Comparison of ENCODE assay signal across 11 cellular contexts in the genomic region with DNA sequence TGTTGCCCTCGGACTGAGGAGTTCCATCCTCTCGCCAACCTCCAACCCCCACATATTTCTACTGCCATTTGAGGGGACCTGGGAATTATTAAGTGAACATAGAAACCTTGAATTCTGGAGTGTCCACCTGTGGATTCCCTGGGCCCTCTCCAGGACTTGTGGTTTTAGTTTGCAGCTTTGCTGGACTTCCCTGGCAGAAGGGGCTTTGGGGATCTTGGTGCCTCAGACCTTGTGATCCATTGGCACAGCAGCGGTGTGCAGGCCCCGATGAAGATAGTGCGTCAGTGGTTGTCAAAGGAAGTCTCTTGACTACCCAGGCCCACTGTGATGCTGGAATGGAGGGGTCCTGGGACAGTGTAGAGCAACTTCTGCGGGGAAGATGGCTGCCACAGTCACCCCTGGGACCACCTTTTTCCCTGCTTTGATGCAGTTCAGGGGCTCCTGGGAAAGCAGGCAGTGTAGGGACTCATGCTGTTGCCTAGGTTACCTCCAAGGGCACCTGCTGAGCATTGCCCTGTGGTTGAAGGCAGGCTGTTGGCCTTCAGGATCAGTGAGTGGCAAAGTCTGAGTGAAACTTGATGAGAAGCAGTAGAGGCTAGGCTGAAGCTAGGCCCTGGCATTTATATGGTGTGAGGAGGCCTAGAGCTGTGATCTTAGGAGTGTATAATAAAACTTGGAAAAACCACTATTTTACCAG. TPM values are rescaled to one million over a fixed set of nuclear protein-coding genes. Genes with fewer than 3 reads are reported as not detected.
DNase-seq lines count a peak whose midpoint lies in the region; ATAC-seq and TF ChIP-seq lines count a peak whose summit lies in the region.
"Had no signal": no experiment of that assay in that cellular context is flagged by ENCODE, and none has a peak within 500 bp of the region (broad histone marks: within the 10 kb centered on the region; RNA-seq: fewer than 3 reads in every experiment).

No MANE protein-coding gene starts in this region.

- H3K4me1 Mint-ChIP-seq in WTC11: peaks cover 21% of the 10 kb centered on the region

- peak overlapping the region; percentile 53 for H3K4me3 ChIP-seq in iPS-18c (ENCODE audit: insufficient read depth, low read depth, low read length)

- POLR2A ChIA-PET in WTC11 (lab: Charles Lee): no interaction called here

- no peak for TF ChIP-seq CTCF in WTC11 (IDR thresholded peaks at IDR 0.05)

- no peaks in the 10 kb centered on the region for H3K9me3 Mint-ChIP-seq in WTC11

- no peaks in the 10 kb centered on the region for H3K36me3 Mint-ChIP-seq in WTC11

- H3K4me3 Mint-ChIP-seq in WTC11: peak overlapping the region; percentile 80

- peaks cover 4% of the 10 kb centered on the region for H3K9me3 ChIP-seq in iPS-18c (ENCODE audit: control insufficient read depth, insufficient read depth, low read length)

- H3K27me3 Mint-ChIP-seq in WTC11 (ENCODE audit: low read depth): no peaks in the 10 kb centered on the region; the same call in 1 of the 2 replicates

- ATAC-seq in WTC11: no peak
- ATAC-seq in GM19463 (IDR thresholded peaks at IDR 0.05; ENCODE audit: unreplicated experiment): no peak
- no peak for ATAC-seq in HG03571 (IDR thresholded peaks at IDR 0.05; ENCODE audit: unreplicated experiment)
- ATAC-seq in GM19455 (IDR thresholded peaks at IDR 0.05; ENCODE audit: unreplicated experiment): no peak

- peak; percentile 23 for DNase-seq in ELF-1 (ENCODE audit: low read depth, low spot score)
- DNase-seq in WTC11 (ENCODE audit: low spot score): no peak
- DNase-seq in retina: peak; percentile 25
- no peak for DNase-seq in NCI-H1048 (lab: John Stamatoyannopoulos, UW)
- DNase-seq: NCI-H1105; stimulated activated CD4-positive, alpha-beta T cell treated with anti-CD3 and anti-CD28 coated beads, Interleukin-1b, Interleukin-23, amount 100 ng/mL, for 48 hours had no signal

- CTCF ChIA-PET in WTC11 (lab: Charles Lee): interaction anchor here (1.0 to 1.4 kb wide), 3 partner anchors 8 to 112 kb away, joined by 3 to 7 read pairs (median 4); no protein-coding TSS in a partner anchor

- no peak overlapping the region for H3K27ac Mint-ChIP-seq in WTC11

TF ChIP-seq in WTC11, 78 proteins besides CTCF, POLR2A, EP300 and RAD21:
- TF ChIP-seq NFATC4 (CRISPR knock-in tag; IDR thresholded peaks at IDR 0.05) (no peak), FOXP1 (CRISPR knock-in tag; IDR thresholded peaks at IDR 0.05; ENCODE audit: borderline replicate concordance) (no peak), IRF2 (CRISPR knock-in tag; IDR thresholded peaks at IDR 0.05; ENCODE audit: borderline replicate concordance, low read depth) (no peak), CREB1 (CRISPR knock-in tag; IDR thresholded peaks at IDR 0.05) (no peak), SP1 (CRISPR knock-in tag; conservative IDR thresholded peaks at IDR 0.05) (no peak), ZNF416 (CRISPR knock-in tag; IDR thresholded peaks at IDR 0.05) (no peak)
- TF ChIP-seq, protein P1, sequence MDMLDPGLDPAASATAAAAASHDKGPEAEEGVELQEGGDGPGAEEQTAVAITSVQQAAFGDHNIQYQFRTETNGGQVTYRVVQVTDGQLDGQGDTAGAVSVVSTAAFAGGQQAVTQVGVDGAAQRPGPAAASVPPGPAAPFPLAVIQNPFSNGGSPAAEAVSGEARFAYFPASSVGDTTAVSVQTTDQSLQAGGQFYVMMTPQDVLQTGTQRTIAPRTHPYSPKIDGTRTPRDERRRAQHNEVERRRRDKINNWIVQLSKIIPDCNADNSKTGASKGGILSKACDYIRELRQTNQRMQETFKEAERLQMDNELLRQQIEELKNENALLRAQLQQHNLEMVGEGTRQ (CRISPR knock-in tag; IDR thresholded peaks at IDR 0.05): no peak
- TF ChIP-seq, protein P2, sequence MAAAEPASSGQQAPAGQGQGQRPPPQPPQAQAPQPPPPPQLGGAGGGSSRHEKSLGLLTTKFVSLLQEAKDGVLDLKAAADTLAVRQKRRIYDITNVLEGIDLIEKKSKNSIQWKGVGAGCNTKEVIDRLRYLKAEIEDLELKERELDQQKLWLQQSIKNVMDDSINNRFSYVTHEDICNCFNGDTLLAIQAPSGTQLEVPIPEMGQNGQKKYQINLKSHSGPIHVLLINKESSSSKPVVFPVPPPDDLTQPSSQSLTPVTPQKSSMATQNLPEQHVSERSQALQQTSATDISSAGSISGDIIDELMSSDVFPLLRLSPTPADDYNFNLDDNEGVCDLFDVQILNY (CRISPR knock-in tag; IDR thresholded peaks at IDR 0.05): no peak
- TF ChIP-seq, protein P3, sequence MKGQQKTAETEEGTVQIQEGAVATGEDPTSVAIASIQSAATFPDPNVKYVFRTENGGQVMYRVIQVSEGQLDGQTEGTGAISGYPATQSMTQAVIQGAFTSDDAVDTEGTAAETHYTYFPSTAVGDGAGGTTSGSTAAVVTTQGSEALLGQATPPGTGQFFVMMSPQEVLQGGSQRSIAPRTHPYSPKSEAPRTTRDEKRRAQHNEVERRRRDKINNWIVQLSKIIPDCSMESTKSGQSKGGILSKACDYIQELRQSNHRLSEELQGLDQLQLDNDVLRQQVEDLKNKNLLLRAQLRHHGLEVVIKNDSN (CRISPR knock-in tag; IDR thresholded peaks at IDR 0.05): no peak
TF ChIP-seq in WTC11: peak in this region for 0.

RNA-seq across cellular contexts. Expression of a gene that starts 2.1 kb away (rescaled TPM):
- 48.4 to 55.2 TPM (median 48.4 TPM) in 3 replicates for total RNA-seq in WTC11 (2021)
- total RNA-seq: OCI-LY7 had no signal

Comparison
In these comparisons a context has a peak if more than half of its experiments do, and no peak if none do; other contexts are left out.
1. DNase-seq: peak in ELF-1 (single experiment) and retina (single experiment); none in WTC11 (single experiment) and NCI-H1048 (single experiment).